Comparison of ENCODE assay signal across 22 cellular contexts in the genomic region with DNA sequence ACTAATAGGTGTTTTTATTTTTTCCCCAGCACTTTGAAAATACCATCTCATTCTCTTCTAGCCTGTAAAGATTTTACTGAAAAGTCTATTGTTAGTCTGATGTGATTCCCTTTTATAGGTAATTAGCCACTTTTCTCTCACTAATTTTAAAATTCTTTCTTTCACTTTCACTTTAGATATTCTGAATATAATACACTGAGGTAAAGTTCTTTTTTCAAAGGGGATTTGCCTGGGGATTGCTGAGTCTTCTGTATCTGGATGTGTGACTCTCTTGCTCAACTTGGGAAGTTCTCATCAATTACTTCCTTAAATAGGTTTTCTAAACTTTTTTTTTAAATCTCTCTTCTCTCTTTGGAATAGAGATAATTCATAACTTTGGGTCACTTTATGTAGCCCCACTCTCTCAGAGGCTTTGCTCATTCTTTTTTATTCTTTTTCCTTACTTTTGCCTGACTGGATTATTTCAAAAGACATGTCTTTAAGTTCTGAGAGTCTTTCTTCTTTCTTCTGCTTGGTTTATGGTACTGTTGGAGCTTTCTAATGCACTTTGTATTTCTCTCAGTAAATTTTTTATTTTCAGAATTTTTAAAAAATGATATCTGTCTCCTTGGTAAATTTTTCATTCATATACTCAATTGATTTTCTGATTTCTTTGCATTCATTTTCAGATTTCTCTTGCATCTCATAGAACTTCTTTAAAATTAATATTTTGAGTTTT. TPM values are rescaled to one million over a fixed set of nuclear protein-coding genes. Genes with fewer than 3 reads are reported as not detected.
DNase-seq lines count a peak whose midpoint lies in the region; ATAC-seq, FAIRE-seq and TF ChIP-seq lines count a peak whose summit lies in the region.
"Had no signal": no experiment of that assay in that cellular context is flagged by ENCODE, and none has a peak within 500 bp of the region (broad histone marks: within the 10 kb centered on the region; RNA-seq: fewer than 3 reads in every experiment).

No MANE protein-coding gene starts in this region.

- no peaks in the 10 kb centered on the region for H4K20me1 ChIP-seq in K562 (replicated peaks; ENCODE audit: control insufficient read depth, insufficient read depth, low read length)

- H3K79me2 ChIP-seq in K562 (ENCODE audit: control insufficient read depth, insufficient read depth, low read length) = no peaks in the 10 kb centered on the region

- no peak overlapping the region for H3K9ac ChIP-seq in K562 (ENCODE audit: insufficient read depth in 1 of 2, low read depth in 2 of 2, low read length in 2 of 2)

- FAIRE-seq in K562 (lab: Jason Lieb, UNC) = no peak
- FAIRE-seq: RCC 7860 had no signal

- no peak overlapping the region for H2AFZ ChIP-seq in K562 (ENCODE audit: low read depth, low read length)

- peaks cover 62% of the 10 kb centered on the region for H3K27me3 Mint-ChIP-seq in activated CD4-positive, alpha-beta T cell treated with anti-CD3 and anti-CD28 coated beads, Interleukin-2, amount 10 ng/mL, durations not matched to agents 7 days and 5 days

- no peak for TF ChIP-seq POLR2A in K562 (conservative IDR thresholded peaks at IDR 0.05)

- H3K27ac Mint-ChIP-seq in activated CD4-positive, alpha-beta T cell treated with anti-CD3 and anti-CD28 coated beads, Interleukin-2, amount 10 ng/mL, durations not matched to agents 7 days and 5 days = peak overlapping the region; percentile 4
- H3K27ac Mint-ChIP-seq: CD4-positive, CD25-positive, alpha-beta regulatory T cell; HFFc6 had no signal

- H3K4me3 ChIP-seq in HEK293 (ENCODE audit: low read depth, low read length) = no peak overlapping the region
- H3K4me3 ChIP-seq in K562 = no peak overlapping the region

- TF ChIP-seq EP300 in K562 (IDR thresholded peaks at IDR 0.05; ENCODE audit: low read length) = no peak

- TF ChIP-seq CTCF in HEK293 (tag by site-specific recombination; IDR thresholded peaks at IDR 0.05) = no peak
- no peak for TF ChIP-seq CTCF in K562 (IDR thresholded peaks at IDR 0.05 in 2 of 3, conservative IDR thresholded peaks at IDR 0.05 in 1 of 3; ENCODE audit: insufficient read depth in 2 of 3, low read depth in 1 of 3, low read length in 3 of 3)

- peaks cover 30% of the 10 kb centered on the region for H3K36me3 Mint-ChIP-seq in activated CD4-positive, alpha-beta T cell treated with anti-CD3 and anti-CD28 coated beads, Interleukin-2, amount 10 ng/mL, durations not matched to agents 7 days and 5 days (ENCODE audit: low read depth)

- H3K27ac ChIP-seq in HEK293 (ENCODE audit: extremely low read depth, low read depth, low read length) = no peak overlapping the region
- no peak overlapping the region for H3K27ac ChIP-seq in K562 (ENCODE audit: extremely low read depth, low read depth, low read length)

- no peaks in the 10 kb centered on the region for H3K4me1 ChIP-seq in HEK293 (ENCODE audit: control insufficient read depth, insufficient read depth, low read length)
- H3K4me1 ChIP-seq in K562 (replicated peaks in 1 of 2; ENCODE audit: control insufficient read depth in 2 of 2, insufficient read depth in 2 of 2, low read length in 2 of 2) = no peaks in the 10 kb centered on the region
- H3K4me1 ChIP-seq: BE2C had no signal

- no TSS peak for BruUV-seq in K562 (replicated peaks; lab: Mats Ljungman, UMichigan)

- H3K9me3 ChIP-seq in HEK293 (ENCODE audit: control insufficient read depth, insufficient read depth, low read depth, low read length) (no peaks in the 10 kb centered on the region), K562 (replicated peaks; ENCODE audit: control insufficient read depth, insufficient read depth, low read depth, low read length) (no peaks in the 10 kb centered on the region)
- H3K9me3 ChIP-seq: BE2C had no signal

- no peak for DNase-seq in activated CD4-positive, alpha-beta T cell treated with anti-CD3 and anti-CD28 coated beads, Interleukin-2, amount 10 ng/mL, durations not matched to agents 7 days and 5 days
- DNase-seq in activated CD4-positive, alpha-beta T cell treated with anti-CD3 and anti-CD28 coated beads, Interleukin-2, amount 50 U/mL, for 1 hour = no peak
- DNase-seq in MV-4-11 (lab: John Stamatoyannopoulos, UW) (peak; percentile 52), K562 (ENCODE audit: extremely low read depth in 1 of 4, low spot score in 3 of 4) (no peak), cerebellar nuclear complex (lab: John Stamatoyannopoulos, UW) (no peak), SKM-1 (lab: John Stamatoyannopoulos, UW; ENCODE audit: unreplicated experiment) (no peak)
- DNase-seq: BE2C; CD4-positive, CD25-positive, alpha-beta regulatory T cell; DMS79; HFFc6; KG1; NCI-H1417; NCI-H1694 treated with DMSO at 0.1 percent for 48 hours; NCI-H2081 treated with DMSO at 0.1 percent for 48 hours; NCI-H2171 treated with DMSO at 0.1 percent for 48 hours; NCI-H446; NCI-H69 had no signal

- H3K9me3 Mint-ChIP-seq in activated CD4-positive, alpha-beta T cell treated with anti-CD3 and anti-CD28 coated beads, Interleukin-2, amount 10 ng/mL, durations not matched to agents 7 days and 5 days = peaks cover 59% of the 10 kb centered on the region

- no peak overlapping the region for H3K4me3 Mint-ChIP-seq in activated CD4-positive, alpha-beta T cell treated with anti-CD3 and anti-CD28 coated beads, Interleukin-2, amount 10 ng/mL, durations not matched to agents 7 days and 5 days
- H3K4me3 Mint-ChIP-seq: HFFc6 had no signal

- POLR2A ChIA-PET in activated CD4-positive, alpha-beta T cell treated with anti-CD3 and anti-CD28 coated beads, Interleukin-2, amount 10 ng/mL, durations not matched to agents 7 days and 5 days (lab: Charles Lee) = no interaction called here
- POLR2A ChIA-PET in HEK293 (lab: Yijun Ruan, JAX) = no interaction called here
- POLR2A ChIA-PET in K562 (lab: Yijun Ruan, JAX) = no interaction called here

- CTCF ChIA-PET in activated CD4-positive, alpha-beta T cell treated with anti-CD3 and anti-CD28 coated beads, Interleukin-2, amount 10 ng/mL, durations not matched to agents 7 days and 5 days (lab: Charles Lee) = interaction anchor here (1.0 kb wide), 1 partner anchor 69 kb away, joined by 3 read pairs; no protein-coding TSS in a partner anchor
- CTCF ChIA-PET in HEK293 (lab: Yijun Ruan, JAX) (no interaction called here), K562 (lab: Yijun Ruan, JAX; ENCODE audit: low intra/inter-chr PET ratio) (no interaction called here)

- no peaks in the 10 kb centered on the region for H3K9me1 ChIP-seq in K562 (ENCODE audit: control insufficient read depth, insufficient read depth, low read length)

- no peak for ATAC-seq in K562

- in situ Hi-C loops in K562 (cut with MboI) = no loop called here

- H3K4me2 ChIP-seq in K562 (ENCODE audit: insufficient read depth, low read length) = no peak overlapping the region

- H3K4me1 Mint-ChIP-seq in activated CD4-positive, alpha-beta T cell treated with anti-CD3 and anti-CD28 coated beads, Interleukin-2, amount 10 ng/mL, durations not matched to agents 7 days and 5 days = peaks cover 7% of the 10 kb centered on the region
- H3K4me1 Mint-ChIP-seq: CD4-positive, CD25-positive, alpha-beta regulatory T cell had no signal

- no peak for TF ChIP-seq RAD21 in K562 (CRISPR knock-in tag; conservative IDR thresholded peaks at IDR 0.05 in 1 of 2, IDR thresholded peaks at IDR 0.05 in 1 of 2)

- no peaks in the 10 kb centered on the region for H3K36me3 ChIP-seq in HEK293 (ENCODE audit: control insufficient read depth in 2 of 2, insufficient read depth in 1 of 2, low read length in 2 of 2)
- H3K36me3 ChIP-seq in K562 (ENCODE audit: control insufficient read depth, insufficient read depth, low read length) = no peaks in the 10 kb centered on the region
- H3K36me3 ChIP-seq: BE2C had no signal

- intact Hi-C loops in K562 (cut with micrococcal nuclease) = no loop called here

- H3K27me3 ChIP-seq in K562 (ENCODE audit: control insufficient read depth in 2 of 2, insufficient read depth in 2 of 2, low read length in 2 of 2) = no peaks in the 10 kb centered on the region
- H3K27me3 ChIP-seq: BE2C had no signal

TF ChIP-seq in HEK293, 187 proteins besides CTCF, POLR2A, EP300 and RAD21:
- TF ChIP-seq ZNF843 (tag by site-specific recombination; IDR thresholded peaks at IDR 0.05) (no peak), ZNF521 (tag by site-specific recombination; IDR thresholded peaks at IDR 0.05) (no peak), SETDB1 (IDR thresholded peaks at IDR 0.05; ENCODE audit: insufficient read length, low read length) (peak; percentile 84)

TF ChIP-seq in K562, 482 proteins besides CTCF, POLR2A, EP300 and RAD21 (continues in another document):
- TF ChIP-seq TRIM28 (IDR thresholded peaks at IDR 0.05) (peak; percentile 92), TEAD1 (CRISPR knock-in tag; IDR thresholded peaks at IDR 0.05) (no peak)
- TF ChIP-seq, protein P1, sequence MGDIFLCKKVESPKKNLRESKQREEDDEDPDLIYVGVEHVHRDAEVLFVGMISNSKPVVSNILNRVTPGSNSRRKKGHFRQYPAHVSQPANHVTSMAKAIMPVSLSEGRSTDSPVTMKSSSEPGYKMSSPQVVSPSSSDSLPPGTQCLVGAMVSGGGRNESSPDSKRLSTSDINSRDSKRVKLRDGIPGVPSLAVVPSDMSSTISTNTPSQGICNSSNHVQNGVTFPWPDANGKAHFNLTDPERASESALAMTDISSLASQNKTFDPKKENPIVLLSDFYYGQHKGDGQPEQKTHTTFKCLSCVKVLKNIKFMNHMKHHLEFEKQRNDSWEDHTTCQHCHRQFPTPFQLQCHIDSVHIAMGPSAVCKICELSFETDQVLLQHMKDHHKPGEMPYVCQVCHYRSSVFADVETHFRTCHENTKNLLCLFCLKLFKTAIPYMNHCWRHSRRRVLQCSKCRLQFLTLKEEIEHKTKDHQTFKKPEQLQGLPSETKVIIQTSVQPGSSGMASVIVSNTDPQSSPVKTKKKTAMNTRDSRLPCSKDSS (IDR thresholded peaks at IDR 0.05; ENCODE audit: low read depth, partially characterized antibody) = peak; percentile 16

RNA-seq across cellular contexts. Expression of gene IL12B, which starts 55.9 kb away (rescaled TPM):
- total RNA-seq in activated CD4-positive, alpha-beta T cell treated with anti-CD3 and anti-CD28 coated beads, Interleukin-2, amount 10 ng/mL, durations not matched to agents 7 days and 5 days = not detected
- total RNA-seq in K562 (2011; cell fraction: chromatin; rRNA removed; ENCODE audit: low replicate concordance) = not detected in 2 replicates
- not detected in 2 replicates for total RNA-seq in K562 (2011; cell fraction: nucleolus; rRNA removed)
- total RNA-seq in K562 (2011; cell fraction: nucleoplasm; rRNA removed) = not detected in 2 replicates
- total RNA-seq in K562 (2014; rRNA removed) = not detected in 2 replicates
- total RNA-seq in K562 (2014; rRNA removed; fragmentation: Illumina TruSeq; extraction: Trizol) = not detected in 2 replicates
- not detected in 2 replicates for total RNA-seq in K562 (2015; rRNA removed; fragmentation: Illumina TruSeq; extraction: Trizol)
- not detected in 2 replicates for total RNA-seq in K562 (2021)
- not detected in 2 replicates for polyA plus RNA-seq in K562 (2011; rRNA removed)
- not detected in 2 replicates for polyA plus RNA-seq in K562 (2011; cell fraction: cytosol; rRNA removed)
- polyA plus RNA-seq in K562 (2011; cell fraction: nucleus; rRNA removed) = not detected in 2 replicates
- polyA plus RNA-seq in K562 (2012) = not detected in 2 replicates
- polyA plus RNA-seq in K562 (2014; fragmentation: Illumina TruSeq; extraction: Trizol) = not detected in 2 replicates
- not detected for polyA plus RNA-seq in K562 (2014; fragmentation: Nextera tagmentation; extraction: Ambion mirVana)
- polyA plus RNA-seq in K562 (2014; rRNA removed) = not detected in 2 replicates
- not detected in 2 replicates for polyA minus RNA-seq in K562 (2011; rRNA and poly(A)+ RNA removed)
- not detected in 2 replicates for polyA minus RNA-seq in K562 (2011; cell fraction: cytosol; rRNA and poly(A)+ RNA removed)
- polyA minus RNA-seq in K562 (2011; cell fraction: nucleus; rRNA and poly(A)+ RNA removed) = not detected in 2 replicates
- total RNA-seq: A673; CD4-positive, CD25-positive, alpha-beta regulatory T cell; H4; HFFc6; SK-MEL-5 had no signal
- polyA plus RNA-seq: CD4-positive, CD25-positive, alpha-beta regulatory T cell had no signal
